ENCODE assay signal across 11 cellular contexts in genomic region chr2:120305296-120305695, GRCh38. TPM values are rescaled to one million over a fixed set of nuclear protein-coding genes. Genes with fewer than 3 reads are reported as not detected.
DNase-seq lines count a peak whose midpoint lies in the region; ATAC-seq and TF ChIP-seq lines count a peak whose summit lies in the region.
"Had no signal": no experiment of that assay in that cellular context is flagged by ENCODE, and none has a peak within 500 bp of the region (broad histone marks: within the 10 kb centered on the region; RNA-seq: fewer than 3 reads in every experiment).

No MANE protein-coding gene starts in this region.

- H3K4me3 ChIP-seq in CD8-positive, alpha-beta T cell (ENCODE audit: low read depth, low read length), result no peak overlapping the region

- no peak for ATAC-seq in HG03159 (IDR thresholded peaks at IDR 0.05; ENCODE audit: unreplicated experiment)
- ATAC-seq in CD8-positive, alpha-beta T cell, result no peak
- ATAC-seq: activated CD4-positive, CD25-positive, alpha-beta regulatory T cell treated with anti-CD3 and anti-CD28 coated beads, Interleukin-2, amount 50 U/mL, for 24 hours had no signal

- no peak overlapping the region for H3K27ac ChIP-seq in CD8-positive, alpha-beta T cell (ENCODE audit: low read depth, low read length)

- H3K4me1 Mint-ChIP-seq in CD8-positive, alpha-beta T cell (ENCODE audit: low read depth), result peaks cover 4% of the 10 kb centered on the region

- peaks cover 8% of the 10 kb centered on the region for H3K36me3 Mint-ChIP-seq in CD8-positive, alpha-beta T cell

- TF ChIP-seq CTCF in CD8-positive, alpha-beta T cell (IDR thresholded peaks at IDR 0.05), result no peak

- no peaks in the 10 kb centered on the region for H3K27me3 Mint-ChIP-seq in CD8-positive, alpha-beta T cell (ENCODE audit: low read depth)
- H3K27me3 Mint-ChIP-seq: B cell had no signal

- H3K4me1 ChIP-seq in CD8-positive, alpha-beta T cell (ENCODE audit: insufficient read depth, low read length), result peaks cover 8% of the 10 kb centered on the region

- no peaks in the 10 kb centered on the region for H3K36me3 ChIP-seq in CD8-positive, alpha-beta T cell (ENCODE audit: insufficient read depth, low read length)

- H3K9me3 ChIP-seq in CD8-positive, alpha-beta T cell (ENCODE audit: low read length), result no peaks in the 10 kb centered on the region

- CTCF ChIA-PET in CD8-positive, alpha-beta T cell (lab: Charles Lee), result interaction anchor here (0.6 to 2.6 kb wide), 2 partner anchors 8 to 132 kb away, joined by 3 to 16 read pairs; no protein-coding TSS in a partner anchor

- H3K4me3 Mint-ChIP-seq in CD8-positive, alpha-beta T cell, result no peak overlapping the region
- H3K4me3 Mint-ChIP-seq: B cell had no signal

- H3K27ac Mint-ChIP-seq in CD8-positive, alpha-beta T cell, result no peak overlapping the region
- H3K27ac Mint-ChIP-seq: B cell had no signal

- no peaks in the 10 kb centered on the region for H3K27me3 ChIP-seq in CD8-positive, alpha-beta T cell (ENCODE audit: insufficient read depth, low read length)

- DNase-seq in NCI-H748 (lab: John Stamatoyannopoulos, UW; ENCODE audit: unreplicated experiment) (peak; percentile 24), NCI-H748 treated with DMSO at 0.1 percent for 48 hours (lab: John Stamatoyannopoulos, UW) (no peak), SHP77 (lab: John Stamatoyannopoulos, UW) (peak; percentile 25 to 62), globus pallidus (ENCODE audit: low spot score) (peak; percentile 33), superior temporal gyrus (ENCODE audit: extremely low spot score) (peak; percentile 32), hepatic stellate cell (ENCODE audit: low spot score) (no peak)
- DNase-seq in CD8-positive, alpha-beta T cell, result no peak
- DNase-seq: aorta had no signal

- no peaks in the 10 kb centered on the region for H3K9me3 Mint-ChIP-seq in CD8-positive, alpha-beta T cell

- intact Hi-C loops in CD8-positive, alpha-beta T cell (cut with DNase I, micrococcal nuclease), result no loop called here

- POLR2A ChIA-PET in CD8-positive, alpha-beta T cell (lab: Charles Lee), result no interaction called here

RNA-seq across cellular contexts. Expression of gene INHBB, which starts 40.6 kb away (rescaled TPM):
- not detected for total RNA-seq in CD8-positive, alpha-beta T cell
- total RNA-seq: B cell had no signal

RNA-seq across cellular contexts. Expression of gene RALB, which starts 52.6 kb away (rescaled TPM):
- 1 to 10 TPM; 3.1 to 3.2 TPM for total RNA-seq in CD8-positive, alpha-beta T cell

Comparison
In these comparisons a context has a peak if more than half of its experiments do, and no peak if none do; other contexts are left out.
1. DNase-seq: peak in NCI-H748 (single experiment), SHP77 (2 of 2), globus pallidus (single experiment) and superior temporal gyrus (single experiment); none in NCI-H748 treated with DMSO at 0.1 percent for 48 hours (single experiment), hepatic stellate cell (single experiment) and CD8-positive, alpha-beta T cell (0 of 7).